ENCODE assay signal across 13 cellular contexts in genomic region chr2:44389895-44390294, GRCh38. TPM values are rescaled to one million over a fixed set of nuclear protein-coding genes. Genes with fewer than 3 reads are reported as not detected.
DNase-seq lines count a peak whose midpoint lies in the region; ATAC-seq, FAIRE-seq and TF ChIP-seq lines count a peak whose summit lies in the region.
"Had no signal": no experiment of that assay in that cellular context is flagged by ENCODE, and none has a peak within 500 bp of the region (broad histone marks: within the 10 kb centered on the region; RNA-seq: fewer than 3 reads in every experiment).

No MANE protein-coding gene starts in this region.

- no peaks in the 10 kb centered on the region for H3K36me3 ChIP-seq in right lobe of liver
- H3K36me3 ChIP-seq in HepG2 (replicated peaks in 1 of 2; ENCODE audit: control insufficient read depth in 1 of 2, insufficient read depth in 2 of 2, low read length in 2 of 2): no peaks in the 10 kb centered on the region
- no peaks in the 10 kb centered on the region for H3K36me3 ChIP-seq in PC-9 (ENCODE audit: low read depth)
- H3K36me3 ChIP-seq: ovary, vagina had no signal

- H3K79me2 ChIP-seq in HepG2 (ENCODE audit: insufficient read depth, low read length) (no peaks in the 10 kb centered on the region), PC-9 (ENCODE audit: low read depth) (no peaks in the 10 kb centered on the region)

- TF ChIP-seq POLR2A in right lobe of liver (IDR thresholded peaks at IDR 0.05): no peak
- TF ChIP-seq POLR2A in HepG2 (IDR thresholded peaks at IDR 0.05; ENCODE audit: insufficient read depth in 1 of 2, low read depth in 2 of 2, low read length in 2 of 2): no peak

- DNase-seq in right lobe of liver: no peak
- no peak for DNase-seq in HepG2 (ENCODE audit: low spot score)
- DNase-seq in PC-9: no peak
- DNase-seq in epithelial cell of proximal tubule (ENCODE audit: low read depth): no peak
- DNase-seq in G401 (ENCODE audit: low spot score): no peak
- DNase-seq in NCI-H1417 treated with DMSO at 0.1 percent for 48 hours (lab: John Stamatoyannopoulos, UW): no peak
- no peak for DNase-seq in GDM1 (lab: John Stamatoyannopoulos, UW)
- DNase-seq: NCI-H226, ovary, Right ventricle myocardium superior had no signal

- intact Hi-C loops in right lobe of liver (cut with DNase I): loop anchor here (5.0 to 10.0 kb wide), 2 partner anchors 87 to 565 kb away; no protein-coding TSS in a partner anchor
- intact Hi-C loops in HepG2 (cut with micrococcal nuclease; ENCODE audit: unreplicated experiment): loop anchor here (5.0 kb wide), 1 partner anchor 327 kb away; no protein-coding TSS in a partner anchor
- intact Hi-C loops in PC-9 (cut with micrococcal nuclease; ENCODE audit: unreplicated experiment): loop anchor here (5.0 to 10.0 kb wide), 3 partner anchors 145 to 348 kb away; no protein-coding TSS in a partner anchor

- H3K9me3 ChIP-seq in right lobe of liver (no peaks in the 10 kb centered on the region), HepG2 (ENCODE audit: low read length) (peaks cover under 1% of the 10 kb centered on the region; the same call in 1 of the 2 replicates), PC-9 (ENCODE audit: insufficient read depth, low read depth) (no peaks in the 10 kb centered on the region)
- H3K9me3 ChIP-seq: ovary, vagina had no signal

- 92% methylated on average over 1 of the region's 1 CpG for WGBS in right lobe of liver (ENCODE audit: insufficient coverage, low coverage, low lambda C conversion rate, missing lambda C conversion rate)
- WGBS in HepG2 (ENCODE audit: low lambda C conversion rate): 86% methylated on average over 1 of the region's 1 CpG

- no peaks in the 10 kb centered on the region for H3K9me2 ChIP-seq in PC-9 (ENCODE audit: insufficient read depth)

- H4K20me1 ChIP-seq in HepG2 (ENCODE audit: insufficient read depth, low read length) (no peaks in the 10 kb centered on the region), PC-9 (ENCODE audit: insufficient read depth) (no peaks in the 10 kb centered on the region)

- H2AFZ ChIP-seq in HepG2 (ENCODE audit: low read length) (no peak overlapping the region), PC-9 (no peak overlapping the region)

- FAIRE-seq in HepG2 (lab: Jason Lieb, UNC): no peak

- no peak for TF ChIP-seq EP300 in HepG2 (IDR thresholded peaks at IDR 0.05; ENCODE audit: low read depth in 2 of 2, low read length in 2 of 2)
- TF ChIP-seq EP300 in HepG2 (CRISPR knock-in tag; IDR thresholded peaks at IDR 0.05; ENCODE audit: borderline replicate concordance): no peak

- H3K4me3 ChIP-seq in right lobe of liver (no peak overlapping the region), HepG2 (replicated peaks in 1 of 3; ENCODE audit: insufficient read depth in 1 of 3, low read depth in 2 of 3, low read length in 3 of 3) (no peak overlapping the region), PC-9 (no peak overlapping the region), epithelial cell of proximal tubule (ENCODE audit: low read depth, low read length) (no peak overlapping the region)
- H3K4me3 ChIP-seq: ovary, vagina had no signal

- no peak overlapping the region for H3K9ac ChIP-seq in HepG2 (ENCODE audit: insufficient read depth, low read depth, low read length)

- TF ChIP-seq RAD21 in HepG2 (CRISPR knock-in tag; IDR thresholded peaks at IDR 0.05): no peak

- H3K27me3 ChIP-seq in right lobe of liver (no peaks in the 10 kb centered on the region), HepG2 (ENCODE audit: control insufficient read depth in 1 of 2, insufficient read depth in 2 of 2, low read length in 2 of 2) (no peaks in the 10 kb centered on the region), PC-9 (ENCODE audit: insufficient read depth, low read depth) (no peaks in the 10 kb centered on the region)
- H3K27me3 ChIP-seq: ovary, vagina had no signal

- CTCF ChIA-PET in HepG2 (lab: Yijun Ruan, JAX; ENCODE audit: low intra/inter-chr PET ratio, low total read pairs): no interaction called here
- CTCF ChIA-PET in PC-9 (lab: Charles Lee): interaction anchor here (0.6 to 1.3 kb wide), 3 partner anchors 81 to 346 kb away, joined by 3 to 6 read pairs (median 5); no protein-coding TSS in a partner anchor

- in situ Hi-C loops in HepG2 (cut with HindIII; ENCODE audit: extremely low pct_ligation_motif_present, low pct_unique_long_range_greater_than_20kb): loop anchor here (10.0 kb wide), 1 partner anchor 555 kb away; the partner anchor contains the start of gene SIX3
- in situ Hi-C loops in G401 (cut with HindIII; ENCODE audit: low sequenced_read_pairs): no loop called here

- H3K27ac ChIP-seq in right lobe of liver (no peak overlapping the region), HepG2 (ENCODE audit: extremely low read length, insufficient read depth, low read length) (no peak overlapping the region), PC-9 (no peak overlapping the region)
- H3K27ac ChIP-seq: ovary, vagina had no signal

- TF ChIP-seq CTCF in right lobe of liver (IDR thresholded peaks at IDR 0.05) (peak in 3 of 4 donors; percentile 11 to 31 (median 24)), HepG2 (CRISPR knock-in tag; IDR thresholded peaks at IDR 0.05) (no peak), PC-9 (conservative IDR thresholded peaks at IDR 0.05) (peak; percentile 71), epithelial cell of proximal tubule (conservative IDR thresholded peaks at IDR 0.05; ENCODE audit: low read depth, low read length) (peak; percentile 27)

- POLR2A ChIA-PET in HepG2 (lab: Yijun Ruan, JAX) (no interaction called here), PC-9 (lab: Charles Lee; ENCODE audit: unreplicated experiment) (interaction anchor here (0.5 kb wide), 1 partner anchor 324 kb away, joined by 3 read pairs; no protein-coding TSS in a partner anchor)

- no peak for ATAC-seq in right lobe of liver
- no peak for ATAC-seq in HepG2
- ATAC-seq in GM21737 (IDR thresholded peaks at IDR 0.05; ENCODE audit: unreplicated experiment): no peak
- ATAC-seq: WTC11 had no signal

- no peaks in the 10 kb centered on the region for H3F3A ChIP-seq in PC-9 (ENCODE audit: insufficient read depth, low read depth)

- H3K4me1 ChIP-seq in right lobe of liver: no peaks in the 10 kb centered on the region
- no peaks in the 10 kb centered on the region for H3K4me1 ChIP-seq in HepG2 (ENCODE audit: insufficient read depth, low read length)
- no peaks in the 10 kb centered on the region for H3K4me1 ChIP-seq in PC-9 (replicated peaks; ENCODE audit: insufficient read depth)
- H3K4me1 ChIP-seq: vagina had no signal

- no TSS peak for BruUV-seq in HepG2 (replicated peaks; lab: Mats Ljungman, UMichigan)
- no TSS peak for BruUV-seq in PC-9 (replicated peaks; lab: Mats Ljungman, UMichigan)

- H3K4me2 ChIP-seq in HepG2 (ENCODE audit: low read depth, low read length) (no peak overlapping the region), PC-9 (no peak overlapping the region)

RNA-seq across cellular contexts. Expression of gene CAMKMT, which starts 28.1 kb away (rescaled TPM):
- 1 to 10 TPM; 2.0 to 7.4 (median 5.2) TPM for total RNA-seq in right lobe of liver
- 15.3 and 20.8 TPM in 2 replicates for total RNA-seq in HepG2 (2016; rRNA removed; fragmentation: Illumina TruSeq; extraction: Trizol)
- 7.2 and 7.4 TPM in 2 replicates for total RNA-seq in HepG2 (2016; cell fraction: cytosol; rRNA removed; fragmentation: Illumina TruSeq; extraction: Trizol; ENCODE audit: low read depth)
- total RNA-seq in HepG2 (2016; cell fraction: insoluble cytoplasmic fraction; rRNA removed; fragmentation: Illumina TruSeq; extraction: Trizol): 16.8 and 17.7 TPM in 2 replicates
- total RNA-seq in HepG2 (2016; cell fraction: membrane; rRNA removed; fragmentation: Illumina TruSeq; extraction: Trizol): 7.1 and 9.1 TPM in 2 replicates
- total RNA-seq in HepG2 (2016; cell fraction: nucleus; rRNA removed; fragmentation: Illumina TruSeq; extraction: Trizol): 33.5 and 39.9 TPM in 2 replicates
- 4.9 and 6.9 TPM in 2 replicates for polyA plus RNA-seq in HepG2 (2011; rRNA removed)
- polyA plus RNA-seq in HepG2 (2011; cell fraction: cytosol; rRNA removed): 4.7 and 4.9 TPM in 2 replicates
- 5.4 and 5.7 TPM in 2 replicates for polyA plus RNA-seq in HepG2 (2011; cell fraction: nucleus; rRNA removed)
- 6.8 and 9.4 TPM in 2 replicates for polyA plus RNA-seq in HepG2 (2012)
- 3.3 and 4.4 TPM in 2 replicates for polyA plus RNA-seq in HepG2 (2016; cell fraction: cytosol; fragmentation: Illumina TruSeq; extraction: Trizol; ENCODE audit: low read depth)
- polyA plus RNA-seq in HepG2 (2016; cell fraction: insoluble cytoplasmic fraction; fragmentation: Illumina TruSeq; extraction: Trizol; ENCODE audit: low read depth): 22.6 and 23.5 TPM in 2 replicates
- polyA plus RNA-seq in HepG2 (2016; cell fraction: membrane; fragmentation: Illumina TruSeq; extraction: Trizol; ENCODE audit: low read depth): 6.3 and 7.0 TPM in 2 replicates
- 16.3 and 17.1 TPM in 2 replicates for polyA plus RNA-seq in HepG2 (2016; cell fraction: nucleus; fragmentation: Illumina TruSeq; extraction: Trizol; ENCODE audit: insufficient read depth, low read depth)
- polyA minus RNA-seq in HepG2 (2011; rRNA and poly(A)+ RNA removed; ENCODE audit: low replicate concordance): 6.4 and 7.6 TPM in 2 replicates
- polyA minus RNA-seq in HepG2 (2011; cell fraction: cytosol; rRNA and poly(A)+ RNA removed): 3.4 and 7.7 TPM in 2 replicates
- 48.0 and 55.1 TPM in 2 replicates for polyA minus RNA-seq in HepG2 (2011; cell fraction: nucleus; rRNA and poly(A)+ RNA removed)
- total RNA-seq in PC-9 (2021): 11.7 and 17.9 TPM in 2 replicates
- total RNA-seq in epithelial cell of proximal tubule: 2.4 and 5.4 TPM in 2 replicates
- total RNA-seq in G401 (2014; rRNA removed; shearing (Covaris generic)): 1.6 and 6.5 TPM in 2 replicates

RNA-seq across cellular contexts. Expression of gene PREPL, which starts 28.6 kb away (rescaled TPM):
- 10 to 100 TPM; 13.6 to 20.8 (median 19.6) TPM for total RNA-seq in right lobe of liver
- total RNA-seq in HepG2 (2016; rRNA removed; fragmentation: Illumina TruSeq; extraction: Trizol): 34.3 and 56.1 TPM in 2 replicates
- total RNA-seq in HepG2 (2016; cell fraction: cytosol; rRNA removed; fragmentation: Illumina TruSeq; extraction: Trizol; ENCODE audit: low read depth): 3.1 and 3.2 TPM in 2 replicates
- 33.6 and 53.1 TPM in 2 replicates for total RNA-seq in HepG2 (2016; cell fraction: insoluble cytoplasmic fraction; rRNA removed; fragmentation: Illumina TruSeq; extraction: Trizol)
- total RNA-seq in HepG2 (2016; cell fraction: membrane; rRNA removed; fragmentation: Illumina TruSeq; extraction: Trizol): 8.3 and 10.0 TPM in 2 replicates
- 34.9 and 36.8 TPM in 2 replicates for total RNA-seq in HepG2 (2016; cell fraction: nucleus; rRNA removed; fragmentation: Illumina TruSeq; extraction: Trizol)
- 15.2 and 19.7 TPM in 2 replicates for polyA plus RNA-seq in HepG2 (2011; rRNA removed)
- 5.9 and 10.5 TPM in 2 replicates for polyA plus RNA-seq in HepG2 (2011; cell fraction: cytosol; rRNA removed)
- polyA plus RNA-seq in HepG2 (2011; cell fraction: nucleus; rRNA removed): 11.8 and 17.5 TPM in 2 replicates
- polyA plus RNA-seq in HepG2 (2012): 17.9 and 21.6 TPM in 2 replicates
- polyA plus RNA-seq in HepG2 (2016; cell fraction: cytosol; fragmentation: Illumina TruSeq; extraction: Trizol; ENCODE audit: low read depth): 0.65 and 0.70 TPM in 2 replicates
- polyA plus RNA-seq in HepG2 (2016; cell fraction: insoluble cytoplasmic fraction; fragmentation: Illumina TruSeq; extraction: Trizol; ENCODE audit: low read depth): 40.9 and 42.7 TPM in 2 replicates
- 2.1 and 2.8 TPM in 2 replicates for polyA plus RNA-seq in HepG2 (2016; cell fraction: membrane; fragmentation: Illumina TruSeq; extraction: Trizol; ENCODE audit: low read depth)
- 23.0 and 23.6 TPM in 2 replicates for polyA plus RNA-seq in HepG2 (2016; cell fraction: nucleus; fragmentation: Illumina TruSeq; extraction: Trizol; ENCODE audit: insufficient read depth, low read depth)
- 17.1 and 20.9 TPM in 2 replicates for polyA minus RNA-seq in HepG2 (2011; rRNA and poly(A)+ RNA removed; ENCODE audit: low replicate concordance)
- 13.7 and 16.0 TPM in 2 replicates for polyA minus RNA-seq in HepG2 (2011; cell fraction: cytosol; rRNA and poly(A)+ RNA removed)
- polyA minus RNA-seq in HepG2 (2011; cell fraction: nucleus; rRNA and poly(A)+ RNA removed): 54.3 and 66.9 TPM in 2 replicates
- total RNA-seq in PC-9 (2021): 34.2 and 42.2 TPM in 2 replicates
- total RNA-seq in epithelial cell of proximal tubule: 15.2 and 15.6 TPM in 2 replicates
- total RNA-seq in G401 (2014; rRNA removed; shearing (Covaris generic)): 24.9 and 39.2 TPM in 2 replicates
